ENCODE assay signal across 8 cellular contexts in genomic region chr2:129849559-129850160, GRCh38.
DNase-seq lines count a peak whose midpoint lies in the region; ATAC-seq, FAIRE-seq and TF ChIP-seq lines count a peak whose summit lies in the region.

No MANE protein-coding gene starts in this region.

- H3K27me3 ChIP-seq in adipocyte (replicated peaks; ENCODE audit: control insufficient read depth, insufficient read depth, low read length) (no peaks in the 10 kb centered on the region), small intestine (ENCODE audit: control insufficient read depth in 2 of 2, insufficient read depth in 2 of 2, low read length in 2 of 2) (no peaks in the 10 kb centered on the region)

- H3K36me3 ChIP-seq in adipocyte (ENCODE audit: control insufficient read depth, insufficient read depth, low read length, severe bottlenecking) (no peaks in the 10 kb centered on the region), small intestine (ENCODE audit: control insufficient read depth in 2 of 2, insufficient read depth in 2 of 2, low read length in 2 of 2) (no peaks in the 10 kb centered on the region)

- peak; percentile 33 for DNase-seq in AG04449 (ENCODE audit: low read depth, low spot score)
- DNase-seq in NCI-H2171 (lab: John Stamatoyannopoulos, UW), result peak; percentile 26
- DNase-seq in adipocyte (ENCODE audit: low read depth), result peak; percentile 91
- DNase-seq in left ventricle myocardium superior, result no peak
- DNase-seq in small intestine, result peak; percentile 67
- DNase-seq in GF-D8 (lab: John Stamatoyannopoulos, UW), result no peak

- TF ChIP-seq CTCF in AG04449 (IDR thresholded peaks at IDR 0.05; ENCODE audit: insufficient read depth, low read length, missing control alignments), result peak; percentile 50
- peak; percentile 39; the same call in 1 of the 2 replicates for TF ChIP-seq CTCF in GM12875 (IDR thresholded peaks at IDR 0.05; ENCODE audit: borderline replicate concordance, insufficient read depth, low read depth, low read length)

- no peak overlapping the region for H3K27ac ChIP-seq in small intestine (ENCODE audit: low read depth in 1 of 2, low read length in 1 of 2)

- H3K4me1 ChIP-seq in adipocyte (ENCODE audit: control insufficient read depth, insufficient read depth, low read length) (peaks cover 3% of the 10 kb centered on the region), small intestine (ENCODE audit: control insufficient read depth in 2 of 2, insufficient read depth in 1 of 2, low read depth in 1 of 2, low read length in 1 of 2) (no peaks in the 10 kb centered on the region)

- H3K4me3 ChIP-seq in AG04449 (ENCODE audit: low read depth, low read length) (no peak overlapping the region), GM12875 (ENCODE audit: low read depth, low read length) (no peak overlapping the region), adipocyte (ENCODE audit: low read length) (no peak overlapping the region), small intestine (ENCODE audit: low read depth in 1 of 2, low read length in 2 of 2) (no peak overlapping the region)

- CTCF ChIA-PET in AG04449 (lab: Yijun Ruan, JAX), result interaction anchor here (0.6 to 1.8 kb wide), 8 partner anchors 11 to 1678 kb away, joined by 3 to 4 read pairs (median 4); no protein-coding TSS in a partner anchor

- H3K9me3 ChIP-seq in adipocyte (ENCODE audit: control insufficient read depth, low read length) (no peaks in the 10 kb centered on the region), small intestine (ENCODE audit: control insufficient read depth, low read depth) (no peaks in the 10 kb centered on the region)

- ATAC-seq in HG02981 (IDR thresholded peaks at IDR 0.05; ENCODE audit: unreplicated experiment) (peak; percentile 75), left ventricle myocardium superior (peak; percentile 53)

- FAIRE-seq in small intestine (lab: Jason Lieb, UNC), result peak; percentile 85

- POLR2A ChIA-PET in AG04449 (lab: Yijun Ruan, JAX), result no interaction called here

- 13 to 15% (median 14%) methylated on average over 6 of the region's 6 CpGs for WGBS in small intestine, 3 donors

- no peak overlapping the region for H3K9ac ChIP-seq in adipocyte (ENCODE audit: low read length)

- intact Hi-C loops in left ventricle myocardium superior (cut with micrococcal nuclease), result no loop called here

Comparison
In these comparisons a context has a peak if more than half of its experiments do, and no peak if none do; other contexts are left out.
1. DNase-seq: peak in AG04449 (single experiment), NCI-H2171 (single experiment), adipocyte (single experiment) and small intestine (single experiment); none in left ventricle myocardium superior (single experiment) and GF-D8 (single experiment).